In genomic region chr3:195907730-195908438, GRCh38 we compare ENCODE assay signal across 1 cellular context.
A peak's percentile ranks its signal among the peaks of the same experiment; 100 is the strongest.
TF ChIP-seq lines count a peak whose summit lies in the region.

No MANE protein-coding gene starts in this region.

TF ChIP-seq in K562, 482 proteins besides CTCF, POLR2A, EP300 and RAD21 (continued from another document):
- TF ChIP-seq PBX2 (CRISPR knock-in tag; IDR thresholded peaks at IDR 0.05; ENCODE audit: low read depth) (no peak), PBX2 (tag; conservative IDR thresholded peaks at IDR 0.05; ENCODE audit: low read depth) (peak; percentile 72), ZNF253 (CRISPR knock-in tag; conservative IDR thresholded peaks at IDR 0.05) (no peak), CLOCK (CRISPR knock-in tag; IDR thresholded peaks at IDR 0.05; ENCODE audit: borderline replicate concordance) (no peak), PTBP1 (IDR thresholded peaks at IDR 0.05; ENCODE audit: low read depth, low read length) (no peak), SMAD4 (CRISPR knock-in tag; conservative IDR thresholded peaks at IDR 0.05) (no peak)
